ENCODE assay signal across 25 cellular contexts in genomic region chr1:14228677-14229076, GRCh38.
"Had no signal": no experiment of that assay in that cellular context is flagged by ENCODE, and none has a peak within 500 bp of the region (broad histone marks: within the 10 kb centered on the region; RNA-seq: fewer than 3 reads in every experiment).

No MANE protein-coding gene starts in this region.

- H3K9ac ChIP-seq: KMS-11 had no signal

- H3K4me3 ChIP-seq: Peyer's patch had no signal

- DNase-seq: activated CD4-positive, alpha-beta memory T cell treated with anti-CD3 and anti-CD28 coated beads for 36 hours; activated CD4-positive, alpha-beta T cell treated with anti-CD3 and anti-CD28 coated beads, Interleukin-2, amount 10 ng/mL, durations not matched to agents 7 days and 5 days; activated CD4-positive, CD25-positive, alpha-beta regulatory T cell; activated CD8-positive, alpha-beta memory T cell treated with anti-CD3 and anti-CD28 coated beads for 24 hours; activated gamma-delta T cell; activated naive CD4-positive, alpha-beta T cell treated with anti-CD3 and anti-CD28 coated beads for 36 hours; activated T-cell treated with anti-CD3 and anti-CD28 coated beads, Interleukin-2, amount 50 U/mL, for 48 hours; amygdala; NCI-H1105 treated with DMSO at 0.1 percent for 48 hours; NCI-H1436 treated with DMSO at 0.1 percent for 48 hours; NCI-H187; NCI-H2081; NCI-H2171; NCI-H2227 treated with DMSO at 0.1 percent for 48 hours; NCI-H446 treated with DMSO at 0.1 percent for 48 hours; NCI-H524 treated with DMSO at 0.1 percent for 48 hours; NCI-H748 treated with DMSO at 0.1 percent for 48 hours; OCI-M1; Peyer's patch; SHP77; T-cell; T-helper 2 cell; T1000 had no signal

- H3K4me2 ChIP-seq: KMS-11 had no signal

- H3K27ac ChIP-seq: KMS-11, Peyer's patch had no signal

- H3K27me3 ChIP-seq: Peyer's patch had no signal

- ATAC-seq: activated T-helper 17 cell treated with anti-CD3 and anti-CD28 coated beads, Interleukin-2, amount 50 U/mL, for 72 hours; T-cell had no signal

- H3K36me3 ChIP-seq: Peyer's patch had no signal

- H3K9me3 ChIP-seq: Peyer's patch had no signal

- H3K4me1 ChIP-seq: Peyer's patch had no signal
